Comparison of ENCODE assay signal across 1 cellular context in the genomic region with DNA sequence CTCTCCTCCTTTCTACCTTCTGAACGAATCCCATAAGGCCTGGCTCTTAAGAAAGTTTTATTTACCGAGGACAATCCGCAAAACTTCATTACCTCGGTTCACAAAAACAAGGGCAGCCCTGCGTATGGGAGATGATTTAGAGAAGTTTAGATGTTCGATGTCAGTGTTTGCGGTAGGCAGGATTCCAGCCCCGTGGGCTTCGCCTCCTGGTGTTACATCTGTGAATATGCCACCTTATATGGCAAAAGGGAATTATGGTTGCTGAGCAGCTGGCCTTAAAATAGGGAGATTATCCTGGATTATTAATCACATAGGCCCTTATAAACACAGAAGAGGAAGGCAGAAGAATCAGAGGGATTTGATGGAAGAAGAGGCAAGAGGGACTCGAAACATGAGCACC.
A peak's percentile ranks its signal among the peaks of the same experiment; 100 is the strongest.
TF ChIP-seq lines count a peak whose summit lies in the region.

No MANE protein-coding gene starts in this region.

TF ChIP-seq in H1, 55 proteins besides CTCF, POLR2A, EP300 and RAD21:
- TF ChIP-seq YY1 (IDR thresholded peaks at IDR 0.05; ENCODE audit: low read depth, low read length), result no peak
- peak; percentile 33; the same call in 1 of the 2 replicates for TF ChIP-seq SRF (IDR thresholded peaks at IDR 0.05; ENCODE audit: low read depth, low read length)
TF ChIP-seq in H1: peak in this region for 1.
